ENCODE assay signal across 24 cellular contexts in the genomic region with DNA sequence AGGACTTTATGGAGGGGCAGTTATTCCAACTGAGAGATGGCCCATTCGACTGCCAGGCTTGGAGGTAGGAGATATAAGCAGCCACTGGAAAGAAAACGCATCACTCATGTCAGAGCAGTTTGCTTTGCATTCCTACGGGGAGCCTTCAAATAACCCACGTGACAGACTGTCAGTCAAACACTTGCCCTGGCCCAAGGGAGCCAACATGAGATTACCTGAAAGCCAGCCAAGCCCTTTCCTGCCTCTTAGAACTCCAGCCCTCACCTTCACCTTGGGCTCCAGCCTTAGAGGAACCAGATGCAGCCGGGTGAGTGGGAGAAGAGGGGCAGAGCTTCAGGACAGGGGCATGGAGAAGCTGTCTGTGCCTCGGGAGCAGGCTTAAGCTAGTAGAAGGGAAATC.
"Had no signal": no experiment of that assay in that cellular context is flagged by ENCODE, and none has a peak within 500 bp of the region (broad histone marks: within the 10 kb centered on the region; RNA-seq: fewer than 3 reads in every experiment).

No MANE protein-coding gene starts in this region.

- H3K27ac Mint-ChIP-seq: activated CD4-positive, alpha-beta memory T cell treated with anti-CD3 and anti-CD28 coated beads, Interleukin-2, amount 10 ng/mL, durations not matched to agents 7 days and 5 days; activated CD4-positive, alpha-beta T cell treated with anti-CD3 and anti-CD28 coated beads, Interleukin-2, amount 10 ng/mL, durations not matched to agents 7 days and 5 days; activated naive CD4-positive, alpha-beta T cell treated with anti-CD3 and anti-CD28 coated beads, Interleukin-2, amount 10 ng/mL, durations not matched to agents 7 days and 5 days; activated naive CD4-positive, alpha-beta T cell treated with anti-CD3 and anti-CD28 coated beads, Interleukin-2, amount 50 U/mL, for 72 hours; activated naive CD8-positive, alpha-beta T cell treated with anti-CD3 and anti-CD28 coated beads, Interleukin-2, amount 10 ng/mL, durations not matched to agents 7 days and 5 days; activated T-cell treated with anti-CD3 and anti-CD28 coated beads, Interleukin-2, amount 50 U/mL, for 24 hours; activated T-cell treated with anti-CD3 and anti-CD28 coated beads, Interleukin-2, amount 50 U/mL, for 72 hours; effector memory CD8-positive, alpha-beta T cell had no signal

- H3K9me3 ChIP-seq: ascending aorta had no signal

- DNase-seq: activated CD4-positive, alpha-beta memory T cell treated with anti-CD3 and anti-CD28 coated beads, Interleukin-2, amount 10 ng/mL, durations not matched to agents 7 days and 5 days; activated CD4-positive, alpha-beta T cell treated with anti-CD3 and anti-CD28 coated beads for 1 hour; activated CD4-positive, alpha-beta T cell treated with anti-CD3 and anti-CD28 coated beads for 4 hours; activated CD4-positive, alpha-beta T cell treated with anti-CD3 and anti-CD28 coated beads, Interleukin-2, amount 10 ng/mL, durations not matched to agents 7 days and 5 days; activated CD4-positive, alpha-beta T cell treated with anti-CD3 and anti-CD28 coated beads, Interleukin-2, amount 50 U/mL, for 4 hours; activated CD8-positive, alpha-beta memory T cell treated with anti-CD3 and anti-CD28 coated beads, Interleukin-2, amount 50 U/mL, for 48 hours; activated gamma-delta T cell; activated naive CD4-positive, alpha-beta T cell; activated naive CD4-positive, alpha-beta T cell treated with anti-CD3 and anti-CD28 coated beads, Interleukin-2, amount 10 ng/mL, durations not matched to agents 7 days and 5 days; activated naive CD8-positive, alpha-beta T cell treated with anti-CD3 and anti-CD28 coated beads, Interleukin-2, amount 10 ng/mL, durations not matched to agents 7 days and 5 days; activated T-cell treated with anti-CD3 and anti-CD28 coated beads for 4 hours; activated T-cell treated with anti-CD3 and anti-CD28 coated beads, Interleukin-2, amount 50 U/mL, for 24 hours; activated T-cell treated with anti-CD3 and anti-CD28 coated beads, Interleukin-2, amount 50 U/mL, for 72 hours; brain microvascular endothelial cell; cortex of kidney; dermis blood vessel endothelial cell; effector CD4-positive, alpha-beta T cell; effector memory CD8-positive, alpha-beta T cell; foreskin fibroblast; head of caudate nucleus; T-helper 2 cell had no signal

- H3K27ac ChIP-seq: ascending aorta, brain microvascular endothelial cell had no signal

- H3K4me1 Mint-ChIP-seq: activated CD4-positive, alpha-beta memory T cell treated with anti-CD3 and anti-CD28 coated beads, Interleukin-2, amount 10 ng/mL, durations not matched to agents 7 days and 5 days; activated CD4-positive, alpha-beta T cell treated with anti-CD3 and anti-CD28 coated beads, Interleukin-2, amount 10 ng/mL, durations not matched to agents 7 days and 5 days; activated naive CD4-positive, alpha-beta T cell treated with anti-CD3 and anti-CD28 coated beads, Interleukin-2, amount 10 ng/mL, durations not matched to agents 7 days and 5 days; activated naive CD8-positive, alpha-beta T cell treated with anti-CD3 and anti-CD28 coated beads, Interleukin-2, amount 10 ng/mL, durations not matched to agents 7 days and 5 days had no signal

- H3K36me3 ChIP-seq: ascending aorta, brain microvascular endothelial cell had no signal

- H3K9me3 Mint-ChIP-seq: activated CD4-positive, alpha-beta memory T cell treated with anti-CD3 and anti-CD28 coated beads, Interleukin-2, amount 10 ng/mL, durations not matched to agents 7 days and 5 days; activated CD4-positive, alpha-beta T cell treated with anti-CD3 and anti-CD28 coated beads, Interleukin-2, amount 10 ng/mL, durations not matched to agents 7 days and 5 days; activated naive CD4-positive, alpha-beta T cell treated with anti-CD3 and anti-CD28 coated beads, Interleukin-2, amount 50 U/mL, for 72 hours; activated naive CD8-positive, alpha-beta T cell treated with anti-CD3 and anti-CD28 coated beads, Interleukin-2, amount 10 ng/mL, durations not matched to agents 7 days and 5 days; activated T-cell treated with anti-CD3 and anti-CD28 coated beads, Interleukin-2, amount 50 U/mL, for 24 hours; activated T-cell treated with anti-CD3 and anti-CD28 coated beads, Interleukin-2, amount 50 U/mL, for 72 hours; effector memory CD8-positive, alpha-beta T cell had no signal

- H3K36me3 Mint-ChIP-seq: activated naive CD4-positive, alpha-beta T cell treated with anti-CD3 and anti-CD28 coated beads, Interleukin-2, amount 10 ng/mL, durations not matched to agents 7 days and 5 days; activated naive CD4-positive, alpha-beta T cell treated with anti-CD3 and anti-CD28 coated beads, Interleukin-2, amount 50 U/mL, for 72 hours; activated naive CD8-positive, alpha-beta T cell treated with anti-CD3 and anti-CD28 coated beads, Interleukin-2, amount 10 ng/mL, durations not matched to agents 7 days and 5 days had no signal

- H3K4me3 ChIP-seq: ascending aorta had no signal

- H3K27me3 Mint-ChIP-seq: activated CD4-positive, alpha-beta memory T cell treated with anti-CD3 and anti-CD28 coated beads, Interleukin-2, amount 10 ng/mL, durations not matched to agents 7 days and 5 days; activated naive CD4-positive, alpha-beta T cell treated with anti-CD3 and anti-CD28 coated beads, Interleukin-2, amount 10 ng/mL, durations not matched to agents 7 days and 5 days; effector memory CD8-positive, alpha-beta T cell had no signal

- H3K4me3 Mint-ChIP-seq: activated CD4-positive, alpha-beta memory T cell treated with anti-CD3 and anti-CD28 coated beads, Interleukin-2, amount 10 ng/mL, durations not matched to agents 7 days and 5 days; activated CD4-positive, alpha-beta T cell treated with anti-CD3 and anti-CD28 coated beads, Interleukin-2, amount 10 ng/mL, durations not matched to agents 7 days and 5 days; activated naive CD4-positive, alpha-beta T cell treated with anti-CD3 and anti-CD28 coated beads, Interleukin-2, amount 10 ng/mL, durations not matched to agents 7 days and 5 days; activated naive CD8-positive, alpha-beta T cell treated with anti-CD3 and anti-CD28 coated beads, Interleukin-2, amount 10 ng/mL, durations not matched to agents 7 days and 5 days; activated T-cell treated with anti-CD3 and anti-CD28 coated beads, Interleukin-2, amount 50 U/mL, for 24 hours; activated T-cell treated with anti-CD3 and anti-CD28 coated beads, Interleukin-2, amount 50 U/mL, for 72 hours; effector memory CD8-positive, alpha-beta T cell had no signal

- ATAC-seq: activated naive CD4-positive, alpha-beta T cell treated with anti-CD3 and anti-CD28 coated beads, Interleukin-2, amount 50 U/mL, for 72 hours; activated T-cell treated with anti-CD3 and anti-CD28 coated beads, Interleukin-2, amount 50 U/mL, for 72 hours; effector memory CD8-positive, alpha-beta T cell; esophagus mucosa had no signal

- H3K4me1 ChIP-seq: ascending aorta had no signal

- H3K27me3 ChIP-seq: ascending aorta, brain microvascular endothelial cell had no signal
